Comparison of ENCODE assay signal across 1 cellular context in genomic region chr5:113084402-113085083, GRCh38.
TF ChIP-seq lines count a peak whose summit lies in the region.

No MANE protein-coding gene starts in this region.

TF ChIP-seq in K562, 482 proteins besides CTCF, POLR2A, EP300 and RAD21 (continued from another document):
- no peak for TF ChIP-seq RREB1 (CRISPR knock-in tag; IDR thresholded peaks at IDR 0.05)
- TF ChIP-seq CBFA2T2 (conservative IDR thresholded peaks at IDR 0.05), result peak; percentile 97
- TF ChIP-seq L3MBTL2 (IDR thresholded peaks at IDR 0.05), result 0 out of 2 replicates have a peak, but pooled peaks have one; percentile 17
- TF ChIP-seq CBX3 (IDR thresholded peaks at IDR 0.05; ENCODE audit: borderline replicate concordance in 1 of 2, low read length in 2 of 2), result peak in 1 of 2 experiments; percentile 25; a peak in 1 of 3 replicates
- peak; percentile 95 for TF ChIP-seq TAL1 (IDR thresholded peaks at IDR 0.05)
- no peak for TF ChIP-seq JUND (IDR thresholded peaks at IDR 0.05; ENCODE audit: borderline replicate concordance, low read depth, low read length)
- 0 out of 3 replicates have a peak, but pooled peaks have one; percentile 22 for TF ChIP-seq JUND (tag; IDR thresholded peaks at IDR 0.05; ENCODE audit: borderline replicate concordance, low read depth, low read length)
- TF ChIP-seq SOX6 (IDR thresholded peaks at IDR 0.05), result peak; percentile 73
- TF ChIP-seq ZNF76 (CRISPR knock-in tag; IDR thresholded peaks at IDR 0.05; ENCODE audit: borderline replicate concordance), result no peak
- peak; percentile 84 for TF ChIP-seq NFIC (IDR thresholded peaks at IDR 0.05)
- TF ChIP-seq TEAD4 (IDR thresholded peaks at IDR 0.05; ENCODE audit: low read length), result peak; percentile 90
- no peak for TF ChIP-seq TEAD4 (CRISPR knock-in tag; IDR thresholded peaks at IDR 0.05; ENCODE audit: borderline replicate concordance)
- peak; percentile 88 for TF ChIP-seq MTA2 (IDR thresholded peaks at IDR 0.05; ENCODE audit: low read depth)
- TF ChIP-seq SMARCE1 (IDR thresholded peaks at IDR 0.05), result 0 out of 2 replicates have a peak, but pooled peaks have one; percentile 49
- TF ChIP-seq CBFA2T3 (IDR thresholded peaks at IDR 0.05), result peak; percentile 97
- peak; percentile 48; the same call in 1 of the 2 replicates for TF ChIP-seq CC2D1A (IDR thresholded peaks at IDR 0.05)
- peak; percentile 43; the same call in 1 of the 2 replicates for TF ChIP-seq CREB1 (IDR thresholded peaks at IDR 0.05)
- TF ChIP-seq CREB1 (CRISPR knock-in tag; IDR thresholded peaks at IDR 0.05), result no peak
- TF ChIP-seq TRIM24 (IDR thresholded peaks at IDR 0.05), result peak; percentile 91 to 94
- no peak for TF ChIP-seq TARDBP (IDR thresholded peaks at IDR 0.05)
- TF ChIP-seq SMAD3 (CRISPR knock-in tag; conservative IDR thresholded peaks at IDR 0.05), result no peak
- TF ChIP-seq PHB2 (IDR thresholded peaks at IDR 0.05; ENCODE audit: low read depth), result peak; percentile 74; the same call in 1 of the 2 replicates
- TF ChIP-seq HDAC3 (IDR thresholded peaks at IDR 0.05; ENCODE audit: borderline replicate concordance, partially characterized antibody), result peak; percentile 57
- 0 out of 2 replicates have a peak, but pooled peaks have one; percentile 49 for TF ChIP-seq E2F1 (CRISPR knock-in tag; IDR thresholded peaks at IDR 0.05)
- TF ChIP-seq GATA2 (CRISPR knock-in tag; IDR thresholded peaks at IDR 0.05), result peak; percentile 87
- TF ChIP-seq RBM22 (IDR thresholded peaks at IDR 0.05; ENCODE audit: low read depth, low read length, poor library complexity, severe bottlenecking), result no peak
- TF ChIP-seq ZNF41 (CRISPR knock-in tag; conservative IDR thresholded peaks at IDR 0.05), result no peak
- no peak for TF ChIP-seq ZNF584 (CRISPR knock-in tag; IDR thresholded peaks at IDR 0.05; ENCODE audit: low read depth)
- peak; percentile 36 for TF ChIP-seq CCNT2 (IDR thresholded peaks at IDR 0.05; ENCODE audit: borderline replicate concordance, extremely low read depth, insufficient read length, low read depth, low read length)
- TF ChIP-seq MEIS2 (IDR thresholded peaks at IDR 0.05; ENCODE audit: partially characterized antibody), result peak; percentile 99
- peak; percentile 72; the same call in 1 of the 2 replicates for TF ChIP-seq MYNN (IDR thresholded peaks at IDR 0.05)
- no peak for TF ChIP-seq MYNN (CRISPR knock-in tag; IDR thresholded peaks at IDR 0.05)
- TF ChIP-seq SMARCC2 (IDR thresholded peaks at IDR 0.05; ENCODE audit: low read depth), result peak; percentile 26; the same call in 1 of the 2 replicates
- TF ChIP-seq ZNF449 (CRISPR knock-in tag; IDR thresholded peaks at IDR 0.05), result no peak
- TF ChIP-seq NRF1 (conservative IDR thresholded peaks at IDR 0.05 in 1 of 2, IDR thresholded peaks at IDR 0.05 in 1 of 2), result peak in 1 of 2 experiments; percentile 29
